Comparison of ENCODE assay signal across 20 cellular contexts in the genomic region with DNA sequence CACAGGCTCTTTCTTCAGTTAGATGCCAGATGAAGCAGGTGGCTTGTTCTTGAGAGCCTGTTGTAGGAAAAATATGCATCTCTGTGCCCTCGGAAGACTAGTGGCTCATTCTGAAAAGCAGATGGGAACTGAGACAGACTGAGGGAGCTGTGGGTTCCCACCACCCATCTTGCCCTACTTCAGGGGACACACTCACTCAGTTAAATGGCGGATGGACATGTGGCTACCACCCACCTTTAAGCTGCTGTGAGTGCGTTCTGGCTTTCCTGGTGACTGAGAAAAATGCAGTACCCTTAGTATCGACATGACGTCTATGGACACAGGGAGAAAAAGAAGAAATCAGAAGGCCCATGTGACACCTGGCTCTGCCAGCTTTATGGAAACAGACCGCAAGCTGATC. TPM values are rescaled to one million over a fixed set of nuclear protein-coding genes. Genes with fewer than 3 reads are reported as not detected.
DNase-seq lines count a peak whose midpoint lies in the region; ATAC-seq and TF ChIP-seq lines count a peak whose summit lies in the region.
"Had no signal": no experiment of that assay in that cellular context is flagged by ENCODE, and none has a peak within 500 bp of the region (broad histone marks: within the 10 kb centered on the region; RNA-seq: fewer than 3 reads in every experiment).

No MANE protein-coding gene starts in this region.

- no peak overlapping the region for H3K27ac ChIP-seq in mesenchymal stem cell (ENCODE audit: low read length, poor library complexity, severe bottlenecking)
- peak overlapping the region; percentile 34 for H3K27ac ChIP-seq in smooth muscle cell (ENCODE audit: low read depth)
- no peak overlapping the region for H3K27ac ChIP-seq in right lobe of liver
- H3K27ac ChIP-seq: 22Rv1, KMS-11, RWPE1, SJSA1 had no signal

- peaks cover 94% of the 10 kb centered on the region for H3K79me2 ChIP-seq in smooth muscle cell (ENCODE audit: low read depth)

- H3K18ac ChIP-seq in mesenchymal stem cell (ENCODE audit: low read depth in 1 of 2, low read length in 2 of 2): peak overlapping the region in 1 of 2 experiments; percentile 18

- no peak overlapping the region for H3K4me2 ChIP-seq in mesenchymal stem cell (ENCODE audit: low read length, poor library complexity, severe bottlenecking)
- no peak overlapping the region for H3K4me2 ChIP-seq in smooth muscle cell
- H3K4me2 ChIP-seq: KMS-11 had no signal

- WGBS in mesenchymal stem cell: 81% methylated on average over 6 of the region's 6 CpGs
- whole genome bisulfite sequencing in smooth muscle cell (ENCODE audit: low lambda C conversion rate): 80% methylated on average over 6 of the region's 6 CpGs
- 75% methylated on average over 5 of the region's 6 CpGs for WGBS in right lobe of liver (ENCODE audit: insufficient coverage, low coverage, low lambda C conversion rate, missing lambda C conversion rate)

- H3K4me1 ChIP-seq in mesenchymal stem cell (ENCODE audit: control insufficient read depth, insufficient read depth, low read depth, low read length) (no peaks in the 10 kb centered on the region), smooth muscle cell (ENCODE audit: low read depth) (peaks cover 21% of the 10 kb centered on the region), right lobe of liver (peaks cover 0 to 14% (median 2%) of the 10 kb centered on the region in 4 donors)

- no peak overlapping the region for H2BK15ac ChIP-seq in mesenchymal stem cell (ENCODE audit: low read depth, poor library complexity, severe bottlenecking)

- H3K4me3 Mint-ChIP-seq in chondrocyte (ENCODE audit: unreplicated experiment): no peak overlapping the region
- H3K4me3 Mint-ChIP-seq: HFFc6 had no signal

- H3K9me3 Mint-ChIP-seq in chondrocyte (ENCODE audit: low read depth): no peaks in the 10 kb centered on the region
- H3K9me3 Mint-ChIP-seq: HFFc6 had no signal

- no peak overlapping the region for H3K4me3 ChIP-seq in mesenchymal stem cell (ENCODE audit: insufficient read depth in 1 of 2, low read depth in 1 of 2, low read length in 2 of 2)
- H3K4me3 ChIP-seq in smooth muscle cell: no peak overlapping the region
- no peak overlapping the region for H3K4me3 ChIP-seq in right lobe of liver
- H3K4me3 ChIP-seq: SJSA1 had no signal

- H3K27me3 Mint-ChIP-seq in chondrocyte (ENCODE audit: low read depth): no peaks in the 10 kb centered on the region

- no peak overlapping the region for H4K8ac ChIP-seq in mesenchymal stem cell (ENCODE audit: low read length)

- H2AK5ac ChIP-seq in mesenchymal stem cell (ENCODE audit: low read length, severe bottlenecking): no peak overlapping the region

- intact Hi-C loops in right lobe of liver (cut with DNase I): no loop called here

- H3K4me1 Mint-ChIP-seq in chondrocyte (ENCODE audit: low read depth): peaks cover 91% of the 10 kb centered on the region

- TF ChIP-seq CTCF in chondrocyte (IDR thresholded peaks at IDR 0.05) (no peak), smooth muscle cell (IDR thresholded peaks at IDR 0.05; ENCODE audit: borderline replicate concordance, insufficient read depth, poor library complexity, severe bottlenecking) (no peak), right lobe of liver (IDR thresholded peaks at IDR 0.05) (no peak)

- H3K27ac Mint-ChIP-seq in chondrocyte (ENCODE audit: unreplicated experiment): peak overlapping the region; percentile 94
- H3K27ac Mint-ChIP-seq: HFFc6 had no signal

- DNase-seq in NCI-H2171 treated with DMSO at 0.1 percent for 48 hours (lab: John Stamatoyannopoulos, UW): peak; percentile 33
- no peak for DNase-seq in NCI-H2171 (lab: John Stamatoyannopoulos, UW)
- DNase-seq in chondrocyte (ENCODE audit: low spot score): no peak
- no peak for DNase-seq in mesenchymal stem cell
- no peak for DNase-seq in smooth muscle cell (lab: John Stamatoyannopoulos, UW; ENCODE audit: unreplicated experiment)
- no peak for DNase-seq in hepatic stellate cell (ENCODE audit: low spot score)
- DNase-seq in right lobe of liver: no peak
- DNase-seq in AML-193 (lab: John Stamatoyannopoulos, UW): no peak
- DNase-seq: C1 segment of cervical spinal cord; GF-D8; HFFc6; NCI-H146; NCI-H2081 treated with DMSO at 0.1 percent for 48 hours; NCI-H226; NCI-H69; NK-92 treated with Interleukin-12 subunit alpha and Interleukin-12 subunit beta, amount 100 ng/mL, for 24 hours had no signal

- no peak overlapping the region for H2BK5ac ChIP-seq in mesenchymal stem cell (ENCODE audit: low read depth, low read length, poor library complexity, severe bottlenecking)

- no peaks in the 10 kb centered on the region for H3K36me3 ChIP-seq in mesenchymal stem cell (ENCODE audit: control insufficient read depth in 1 of 2, insufficient read depth in 2 of 2, low read depth in 1 of 2, low read length in 2 of 2)
- H3K36me3 ChIP-seq in smooth muscle cell (ENCODE audit: low read depth): no peaks in the 10 kb centered on the region
- peaks cover 0 to 4% (median 0%) of the 10 kb centered on the region in 4 donors for H3K36me3 ChIP-seq in right lobe of liver
- H3K36me3 ChIP-seq: SJSA1 had no signal

- H3K27me3 ChIP-seq in mesenchymal stem cell (ENCODE audit: control insufficient read depth in 1 of 2, insufficient read depth in 1 of 2, low read length in 2 of 2) (no peaks in the 10 kb centered on the region), smooth muscle cell (ENCODE audit: low read depth) (no peaks in the 10 kb centered on the region), right lobe of liver (no peaks in the 10 kb centered on the region)
- H3K27me3 ChIP-seq: SJSA1 had no signal

- H3K9me3 ChIP-seq in mesenchymal stem cell (ENCODE audit: control insufficient read depth, low read length) (no peaks in the 10 kb centered on the region), smooth muscle cell (replicated peaks; ENCODE audit: low read depth) (no peaks in the 10 kb centered on the region), right lobe of liver (no peaks in the 10 kb centered on the region)
- H3K9me3 ChIP-seq: SJSA1 had no signal

- TF ChIP-seq POLR2A in right lobe of liver (IDR thresholded peaks at IDR 0.05): no peak

- H3F3A ChIP-seq in smooth muscle cell (ENCODE audit: low read depth): no peaks in the 10 kb centered on the region

- H3K23ac ChIP-seq in mesenchymal stem cell (ENCODE audit: low read length in 2 of 2): no peak overlapping the region

- no peak overlapping the region for H3K14ac ChIP-seq in mesenchymal stem cell (ENCODE audit: low read length in 2 of 2)

- no peaks in the 10 kb centered on the region for H3K36me3 Mint-ChIP-seq in chondrocyte (ENCODE audit: low read depth)

- peak overlapping the region; percentile 17 to 35 for H3K4ac ChIP-seq in mesenchymal stem cell (ENCODE audit: low read depth in 1 of 2, low read length in 2 of 2)

- no peak overlapping the region for H4K91ac ChIP-seq in mesenchymal stem cell (ENCODE audit: low read length)

- no peaks in the 10 kb centered on the region for H3K79me1 ChIP-seq in mesenchymal stem cell (replicated peaks; ENCODE audit: low read length, poor library complexity, severe bottlenecking)

- H2AFZ ChIP-seq in mesenchymal stem cell (ENCODE audit: low read depth, low read length) (no peak overlapping the region), smooth muscle cell (ENCODE audit: low read depth) (no peak overlapping the region)

- ATAC-seq in right lobe of liver: no peak

- H2BK12ac ChIP-seq in mesenchymal stem cell (ENCODE audit: low read length in 2 of 2): no peak overlapping the region

- no peak overlapping the region for H2BK120ac ChIP-seq in mesenchymal stem cell (ENCODE audit: low read depth, low read length)

- no peaks in the 10 kb centered on the region for H4K20me1 ChIP-seq in smooth muscle cell (ENCODE audit: low read depth)

- H3K9ac ChIP-seq in mesenchymal stem cell (ENCODE audit: low read length): no peak overlapping the region
- no peak overlapping the region for H3K9ac ChIP-seq in smooth muscle cell (ENCODE audit: low read depth)
- H3K9ac ChIP-seq: KMS-11 had no signal

RNA-seq across cellular contexts. Expression of a gene that starts 50.3 kb away (rescaled TPM):
- 5.9 to 10.7 TPM (median 7.6 TPM) in 3 replicates for total RNA-seq in chondrocyte
- polyA plus RNA-seq in mesenchymal stem cell (2013, experiment 1 of 2): 1.1 TPM
- polyA plus RNA-seq in mesenchymal stem cell (2013, experiment 2 of 2): 1.2 TPM
- 106 and 129 TPM in 2 replicates for total RNA-seq in smooth muscle cell
- polyA plus RNA-seq in smooth muscle cell: 62.8 and 88.1 TPM in 2 replicates
- total RNA-seq in right lobe of liver: 1 to 10 TPM; 1.2 to 2.8 (median 2.1) TPM
